Comparison of ENCODE assay signal across 1 cellular context in the genomic region with DNA sequence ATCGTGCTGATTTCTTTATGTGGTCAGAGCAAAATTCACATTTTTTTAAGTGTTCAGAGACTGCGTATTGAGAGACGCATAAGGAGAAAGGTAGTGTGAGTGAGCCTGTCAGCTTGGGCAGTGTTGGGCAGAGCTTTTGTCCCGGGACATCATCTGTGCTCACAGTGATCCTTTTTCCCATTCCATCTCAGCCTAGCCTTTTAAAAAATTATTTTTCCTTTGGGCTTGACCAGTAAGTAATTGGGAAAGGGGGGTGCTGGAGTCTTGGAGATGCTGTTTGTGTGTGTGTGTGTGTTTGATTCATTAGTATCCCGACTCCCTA.
A peak's percentile ranks its signal among the peaks of the same experiment; 100 is the strongest.
TF ChIP-seq lines count a peak whose summit lies in the region.

No MANE protein-coding gene starts in this region.

TF ChIP-seq in K562, 482 proteins besides CTCF, POLR2A, EP300 and RAD21 (continues in another document):
- no peak for TF ChIP-seq SMAD3 (CRISPR knock-in tag; conservative IDR thresholded peaks at IDR 0.05)
- TF ChIP-seq, protein P1, sequence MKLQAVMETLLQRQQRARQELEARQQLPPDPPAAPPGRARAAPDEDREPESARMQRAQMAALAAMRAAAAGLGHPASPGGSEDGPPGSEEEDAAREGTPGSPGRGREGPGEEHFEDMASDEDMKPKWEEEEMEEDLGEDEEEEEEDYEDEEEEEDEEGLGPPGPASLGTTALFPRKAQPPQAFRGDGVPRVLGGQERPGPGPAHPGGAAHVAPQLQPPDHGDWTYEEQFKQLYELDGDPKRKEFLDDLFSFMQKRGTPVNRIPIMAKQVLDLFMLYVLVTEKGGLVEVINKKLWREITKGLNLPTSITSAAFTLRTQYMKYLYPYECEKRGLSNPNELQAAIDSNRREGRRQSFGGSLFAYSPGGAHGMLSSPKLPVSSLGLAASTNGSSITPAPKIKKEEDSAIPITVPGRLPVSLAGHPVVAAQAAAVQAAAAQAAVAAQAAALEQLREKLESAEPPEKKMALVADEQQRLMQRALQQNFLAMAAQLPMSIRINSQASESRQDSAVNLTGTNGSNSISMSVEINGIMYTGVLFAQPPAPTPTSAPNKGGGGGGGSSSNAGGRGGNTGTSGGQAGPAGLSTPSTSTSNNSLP (IDR thresholded peaks at IDR 0.05; ENCODE audit: borderline replicate concordance, low read depth, low read length), result no peak
- TF ChIP-seq PHF21A (IDR thresholded peaks at IDR 0.05; ENCODE audit: borderline replicate concordance, low read depth), result no peak
- peak; percentile 31; the same call in 1 of the 2 replicates for TF ChIP-seq HLTF (IDR thresholded peaks at IDR 0.05)
- TF ChIP-seq GTF2E2 (tag; IDR thresholded peaks at IDR 0.05), result no peak
- no peak for TF ChIP-seq ZNF197 (CRISPR knock-in tag; IDR thresholded peaks at IDR 0.05; ENCODE audit: low read depth)
- no peak for TF ChIP-seq HNRNPUL1 (IDR thresholded peaks at IDR 0.05; ENCODE audit: low read length)
- TF ChIP-seq ARNT (IDR thresholded peaks at IDR 0.05), result 0 out of 4 replicates have a peak, but pooled peaks of 1 of the 2 experiments have one; percentile 26
- TF ChIP-seq CC2D1A (IDR thresholded peaks at IDR 0.05), result no peak
- no peak for TF ChIP-seq SUPT5H (IDR thresholded peaks at IDR 0.05)
- TF ChIP-seq ATF7 (IDR thresholded peaks at IDR 0.05), result peak; percentile 1; the same call in 1 of the 2 replicates
- TF ChIP-seq RBFOX2 (IDR thresholded peaks at IDR 0.05; ENCODE audit: low read depth, low read length), result no peak
- TF ChIP-seq RBM25 (IDR thresholded peaks at IDR 0.05; ENCODE audit: low read depth, low read length, severe bottlenecking), result no peak
- TF ChIP-seq, protein P2, sequence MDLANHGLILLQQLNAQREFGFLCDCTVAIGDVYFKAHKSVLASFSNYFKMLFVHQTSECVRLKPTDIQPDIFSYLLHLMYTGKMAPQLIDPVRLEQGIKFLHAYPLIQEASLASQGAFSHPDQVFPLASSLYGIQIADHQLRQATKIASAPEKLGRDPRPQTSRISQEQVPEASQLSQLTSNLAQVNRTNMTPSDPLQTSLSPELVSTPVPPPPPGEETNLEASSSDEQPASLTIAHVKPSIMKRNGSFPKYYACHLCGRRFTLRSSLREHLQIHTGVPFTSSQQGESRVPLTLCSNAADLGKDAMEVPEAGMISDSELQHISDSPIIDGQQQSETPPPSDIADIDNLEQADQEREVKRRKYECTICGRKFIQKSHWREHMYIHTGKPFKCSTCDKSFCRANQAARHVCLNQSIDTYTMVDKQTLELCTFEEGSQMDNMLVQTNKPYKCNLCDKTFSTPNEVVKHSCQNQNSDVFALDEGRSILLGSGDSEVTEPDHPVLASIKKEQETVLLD (IDR thresholded peaks at IDR 0.05), result no peak
- TF ChIP-seq, protein P3, sequence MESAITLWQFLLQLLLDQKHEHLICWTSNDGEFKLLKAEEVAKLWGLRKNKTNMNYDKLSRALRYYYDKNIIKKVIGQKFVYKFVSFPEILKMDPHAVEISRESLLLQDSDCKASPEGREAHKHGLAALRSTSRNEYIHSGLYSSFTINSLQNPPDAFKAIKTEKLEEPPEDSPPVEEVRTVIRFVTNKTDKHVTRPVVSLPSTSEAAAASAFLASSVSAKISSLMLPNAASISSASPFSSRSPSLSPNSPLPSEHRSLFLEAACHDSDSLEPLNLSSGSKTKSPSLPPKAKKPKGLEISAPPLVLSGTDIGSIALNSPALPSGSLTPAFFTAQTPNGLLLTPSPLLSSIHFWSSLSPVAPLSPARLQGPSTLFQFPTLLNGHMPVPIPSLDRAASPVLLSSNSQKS (CRISPR knock-in tag; IDR thresholded peaks at IDR 0.05), result no peak
- TF ChIP-seq MAFK (IDR thresholded peaks at IDR 0.05; ENCODE audit: low read length), result 0 out of 2 replicates have a peak, but pooled peaks have one; percentile 4
- TF ChIP-seq ZFX (CRISPR knock-in tag; IDR thresholded peaks at IDR 0.05), result no peak
- no peak for TF ChIP-seq RBM15 (IDR thresholded peaks at IDR 0.05; ENCODE audit: insufficient read depth, low read length)
- TF ChIP-seq FOXM1 (IDR thresholded peaks at IDR 0.05; ENCODE audit: low read depth), result no peak
- TF ChIP-seq FOXM1 (CRISPR knock-in tag; IDR thresholded peaks at IDR 0.05; ENCODE audit: low read depth), result 0 out of 2 replicates have a peak, but pooled peaks have one; percentile 16
- TF ChIP-seq, protein P4, sequence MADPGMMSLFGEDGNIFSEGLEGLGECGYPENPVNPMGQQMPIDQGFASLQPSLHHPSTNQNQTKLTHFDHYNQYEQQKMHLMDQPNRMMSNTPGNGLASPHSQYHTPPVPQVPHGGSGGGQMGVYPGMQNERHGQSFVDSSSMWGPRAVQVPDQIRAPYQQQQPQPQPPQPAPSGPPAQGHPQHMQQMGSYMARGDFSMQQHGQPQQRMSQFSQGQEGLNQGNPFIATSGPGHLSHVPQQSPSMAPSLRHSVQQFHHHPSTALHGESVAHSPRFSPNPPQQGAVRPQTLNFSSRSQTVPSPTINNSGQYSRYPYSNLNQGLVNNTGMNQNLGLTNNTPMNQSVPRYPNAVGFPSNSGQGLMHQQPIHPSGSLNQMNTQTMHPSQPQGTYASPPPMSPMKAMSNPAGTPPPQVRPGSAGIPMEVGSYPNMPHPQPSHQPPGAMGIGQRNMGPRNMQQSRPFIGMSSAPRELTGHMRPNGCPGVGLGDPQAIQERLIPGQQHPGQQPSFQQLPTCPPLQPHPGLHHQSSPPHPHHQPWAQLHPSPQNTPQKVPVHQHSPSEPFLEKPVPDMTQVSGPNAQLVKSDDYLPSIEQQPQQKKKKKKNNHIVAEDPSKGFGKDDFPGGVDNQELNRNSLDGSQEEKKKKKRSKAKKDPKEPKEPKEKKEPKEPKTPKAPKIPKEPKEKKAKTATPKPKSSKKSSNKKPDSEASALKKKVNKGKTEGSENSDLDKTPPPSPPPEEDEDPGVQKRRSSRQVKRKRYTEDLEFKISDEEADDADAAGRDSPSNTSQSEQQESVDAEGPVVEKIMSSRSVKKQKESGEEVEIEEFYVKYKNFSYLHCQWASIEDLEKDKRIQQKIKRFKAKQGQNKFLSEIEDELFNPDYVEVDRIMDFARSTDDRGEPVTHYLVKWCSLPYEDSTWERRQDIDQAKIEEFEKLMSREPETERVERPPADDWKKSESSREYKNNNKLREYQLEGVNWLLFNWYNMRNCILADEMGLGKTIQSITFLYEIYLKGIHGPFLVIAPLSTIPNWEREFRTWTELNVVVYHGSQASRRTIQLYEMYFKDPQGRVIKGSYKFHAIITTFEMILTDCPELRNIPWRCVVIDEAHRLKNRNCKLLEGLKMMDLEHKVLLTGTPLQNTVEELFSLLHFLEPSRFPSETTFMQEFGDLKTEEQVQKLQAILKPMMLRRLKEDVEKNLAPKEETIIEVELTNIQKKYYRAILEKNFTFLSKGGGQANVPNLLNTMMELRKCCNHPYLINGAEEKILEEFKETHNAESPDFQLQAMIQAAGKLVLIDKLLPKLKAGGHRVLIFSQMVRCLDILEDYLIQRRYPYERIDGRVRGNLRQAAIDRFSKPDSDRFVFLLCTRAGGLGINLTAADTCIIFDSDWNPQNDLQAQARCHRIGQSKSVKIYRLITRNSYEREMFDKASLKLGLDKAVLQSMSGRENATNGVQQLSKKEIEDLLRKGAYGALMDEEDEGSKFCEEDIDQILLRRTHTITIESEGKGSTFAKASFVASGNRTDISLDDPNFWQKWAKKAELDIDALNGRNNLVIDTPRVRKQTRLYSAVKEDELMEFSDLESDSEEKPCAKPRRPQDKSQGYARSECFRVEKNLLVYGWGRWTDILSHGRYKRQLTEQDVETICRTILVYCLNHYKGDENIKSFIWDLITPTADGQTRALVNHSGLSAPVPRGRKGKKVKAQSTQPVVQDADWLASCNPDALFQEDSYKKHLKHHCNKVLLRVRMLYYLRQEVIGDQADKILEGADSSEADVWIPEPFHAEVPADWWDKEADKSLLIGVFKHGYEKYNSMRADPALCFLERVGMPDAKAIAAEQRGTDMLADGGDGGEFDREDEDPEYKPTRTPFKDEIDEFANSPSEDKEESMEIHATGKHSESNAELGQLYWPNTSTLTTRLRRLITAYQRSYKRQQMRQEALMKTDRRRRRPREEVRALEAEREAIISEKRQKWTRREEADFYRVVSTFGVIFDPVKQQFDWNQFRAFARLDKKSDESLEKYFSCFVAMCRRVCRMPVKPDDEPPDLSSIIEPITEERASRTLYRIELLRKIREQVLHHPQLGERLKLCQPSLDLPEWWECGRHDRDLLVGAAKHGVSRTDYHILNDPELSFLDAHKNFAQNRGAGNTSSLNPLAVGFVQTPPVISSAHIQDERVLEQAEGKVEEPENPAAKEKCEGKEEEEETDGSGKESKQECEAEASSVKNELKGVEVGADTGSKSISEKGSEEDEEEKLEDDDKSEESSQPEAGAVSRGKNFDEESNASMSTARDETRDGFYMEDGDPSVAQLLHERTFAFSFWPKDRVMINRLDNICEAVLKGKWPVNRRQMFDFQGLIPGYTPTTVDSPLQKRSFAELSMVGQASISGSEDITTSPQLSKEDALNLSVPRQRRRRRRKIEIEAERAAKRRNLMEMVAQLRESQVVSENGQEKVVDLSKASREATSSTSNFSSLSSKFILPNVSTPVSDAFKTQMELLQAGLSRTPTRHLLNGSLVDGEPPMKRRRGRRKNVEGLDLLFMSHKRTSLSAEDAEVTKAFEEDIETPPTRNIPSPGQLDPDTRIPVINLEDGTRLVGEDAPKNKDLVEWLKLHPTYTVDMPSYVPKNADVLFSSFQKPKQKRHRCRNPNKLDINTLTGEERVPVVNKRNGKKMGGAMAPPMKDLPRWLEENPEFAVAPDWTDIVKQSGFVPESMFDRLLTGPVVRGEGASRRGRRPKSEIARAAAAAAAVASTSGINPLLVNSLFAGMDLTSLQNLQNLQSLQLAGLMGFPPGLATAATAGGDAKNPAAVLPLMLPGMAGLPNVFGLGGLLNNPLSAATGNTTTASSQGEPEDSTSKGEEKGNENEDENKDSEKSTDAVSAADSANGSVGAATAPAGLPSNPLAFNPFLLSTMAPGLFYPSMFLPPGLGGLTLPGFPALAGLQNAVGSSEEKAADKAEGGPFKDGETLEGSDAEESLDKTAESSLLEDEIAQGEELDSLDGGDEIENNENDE (IDR thresholded peaks at IDR 0.05; ENCODE audit: low read depth, low read length), result peak; percentile 73
- TF ChIP-seq ZNF445 (CRISPR knock-in tag; IDR thresholded peaks at IDR 0.05; ENCODE audit: low read depth), result no peak
- no peak for TF ChIP-seq U2AF1 (optimal IDR thresholded peaks at IDR 0.05; ENCODE audit: low read depth, low read length)
- TF ChIP-seq NFATC3 (IDR thresholded peaks at IDR 0.05), result no peak
- no peak for TF ChIP-seq IRF2 (CRISPR knock-in tag; IDR thresholded peaks at IDR 0.05)
- TF ChIP-seq MED1 (CRISPR knock-in tag; IDR thresholded peaks at IDR 0.05; ENCODE audit: borderline replicate concordance), result no peak
- TF ChIP-seq, protein P5, sequence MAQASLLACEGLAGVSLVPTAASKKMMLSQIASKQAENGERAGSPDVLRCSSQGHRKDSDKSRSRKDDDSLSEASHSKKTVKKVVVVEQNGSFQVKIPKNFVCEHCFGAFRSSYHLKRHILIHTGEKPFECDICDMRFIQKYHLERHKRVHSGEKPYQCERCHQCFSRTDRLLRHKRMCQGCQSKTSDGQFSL (CRISPR knock-in tag; IDR thresholded peaks at IDR 0.05), result no peak
- TF ChIP-seq, protein P5 (tag; IDR thresholded peaks at IDR 0.05), result no peak
- TF ChIP-seq, protein P6, sequence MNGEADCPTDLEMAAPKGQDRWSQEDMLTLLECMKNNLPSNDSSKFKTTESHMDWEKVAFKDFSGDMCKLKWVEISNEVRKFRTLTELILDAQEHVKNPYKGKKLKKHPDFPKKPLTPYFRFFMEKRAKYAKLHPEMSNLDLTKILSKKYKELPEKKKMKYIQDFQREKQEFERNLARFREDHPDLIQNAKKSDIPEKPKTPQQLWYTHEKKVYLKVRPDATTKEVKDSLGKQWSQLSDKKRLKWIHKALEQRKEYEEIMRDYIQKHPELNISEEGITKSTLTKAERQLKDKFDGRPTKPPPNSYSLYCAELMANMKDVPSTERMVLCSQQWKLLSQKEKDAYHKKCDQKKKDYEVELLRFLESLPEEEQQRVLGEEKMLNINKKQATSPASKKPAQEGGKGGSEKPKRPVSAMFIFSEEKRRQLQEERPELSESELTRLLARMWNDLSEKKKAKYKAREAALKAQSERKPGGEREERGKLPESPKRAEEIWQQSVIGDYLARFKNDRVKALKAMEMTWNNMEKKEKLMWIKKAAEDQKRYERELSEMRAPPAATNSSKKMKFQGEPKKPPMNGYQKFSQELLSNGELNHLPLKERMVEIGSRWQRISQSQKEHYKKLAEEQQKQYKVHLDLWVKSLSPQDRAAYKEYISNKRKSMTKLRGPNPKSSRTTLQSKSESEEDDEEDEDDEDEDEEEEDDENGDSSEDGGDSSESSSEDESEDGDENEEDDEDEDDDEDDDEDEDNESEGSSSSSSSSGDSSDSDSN (IDR thresholded peaks at IDR 0.05; ENCODE audit: borderline replicate concordance in 1 of 2, low read depth in 2 of 2, low read length in 2 of 2), result 0 out of 4 replicates have a peak, but pooled peaks of 1 of the 2 experiments have one; percentile 32
- TF ChIP-seq, protein P7, sequence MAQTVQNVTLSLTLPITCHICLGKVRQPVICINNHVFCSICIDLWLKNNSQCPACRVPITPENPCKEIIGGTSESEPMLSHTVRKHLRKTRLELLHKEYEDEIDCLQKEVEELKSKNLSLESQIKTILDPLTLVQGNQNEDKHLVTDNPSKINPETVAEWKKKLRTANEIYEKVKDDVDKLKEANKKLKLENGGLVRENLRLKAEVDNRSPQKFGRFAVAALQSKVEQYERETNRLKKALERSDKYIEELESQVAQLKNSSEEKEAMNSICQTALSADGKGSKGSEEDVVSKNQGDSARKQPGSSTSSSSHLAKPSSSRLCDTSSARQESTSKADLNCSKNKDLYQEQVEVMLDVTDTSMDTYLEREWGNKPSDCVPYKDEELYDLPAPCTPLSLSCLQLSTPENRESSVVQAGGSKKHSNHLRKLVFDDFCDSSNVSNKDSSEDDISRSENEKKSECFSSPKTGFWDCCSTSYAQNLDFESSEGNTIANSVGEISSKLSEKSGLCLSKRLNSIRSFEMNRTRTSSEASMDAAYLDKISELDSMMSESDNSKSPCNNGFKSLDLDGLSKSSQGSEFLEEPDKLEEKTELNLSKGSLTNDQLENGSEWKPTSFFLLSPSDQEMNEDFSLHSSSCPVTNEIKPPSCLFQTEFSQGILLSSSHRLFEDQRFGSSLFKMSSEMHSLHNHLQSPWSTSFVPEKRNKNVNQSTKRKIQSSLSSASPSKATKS (CRISPR knock-in tag; IDR thresholded peaks at IDR 0.05), result no peak
- 0 out of 2 replicates have a peak, but pooled peaks have one; percentile 31 for TF ChIP-seq ZNF668 (CRISPR knock-in tag; IDR thresholded peaks at IDR 0.05)
- no peak for TF ChIP-seq PURB (CRISPR knock-in tag; IDR thresholded peaks at IDR 0.05; ENCODE audit: low read depth)
- TF ChIP-seq TCFL5 (CRISPR knock-in tag; conservative IDR thresholded peaks at IDR 0.05), result no peak
- 0 out of 4 replicates have a peak, but pooled peaks of 1 of the 2 experiments have one; percentile 29 for TF ChIP-seq RCOR1 (IDR thresholded peaks at IDR 0.05; ENCODE audit: borderline replicate concordance in 1 of 2, low read depth in 2 of 2, low read length in 2 of 2)
- no peak for TF ChIP-seq RBM34 (IDR thresholded peaks at IDR 0.05; ENCODE audit: borderline replicate concordance, insufficient read depth, low read length)
